Comparison of ENCODE assay signal across 7 cellular contexts in genomic region chr6:165071906-165072305, GRCh38.
"Had no signal": no experiment of that assay in that cellular context is flagged by ENCODE, and none has a peak within 500 bp of the region (broad histone marks: within the 10 kb centered on the region; RNA-seq: fewer than 3 reads in every experiment).

No MANE protein-coding gene starts in this region.

- H3K4me3 ChIP-seq: K562 had no signal

- H3K27ac ChIP-seq: HL-60, KMS-11 had no signal

- ATAC-seq: HepG2, K562 had no signal

- DNase-seq: IMR-90, KBM-7, KG1 had no signal
